ENCODE assay signal across 14 cellular contexts in the genomic region with DNA sequence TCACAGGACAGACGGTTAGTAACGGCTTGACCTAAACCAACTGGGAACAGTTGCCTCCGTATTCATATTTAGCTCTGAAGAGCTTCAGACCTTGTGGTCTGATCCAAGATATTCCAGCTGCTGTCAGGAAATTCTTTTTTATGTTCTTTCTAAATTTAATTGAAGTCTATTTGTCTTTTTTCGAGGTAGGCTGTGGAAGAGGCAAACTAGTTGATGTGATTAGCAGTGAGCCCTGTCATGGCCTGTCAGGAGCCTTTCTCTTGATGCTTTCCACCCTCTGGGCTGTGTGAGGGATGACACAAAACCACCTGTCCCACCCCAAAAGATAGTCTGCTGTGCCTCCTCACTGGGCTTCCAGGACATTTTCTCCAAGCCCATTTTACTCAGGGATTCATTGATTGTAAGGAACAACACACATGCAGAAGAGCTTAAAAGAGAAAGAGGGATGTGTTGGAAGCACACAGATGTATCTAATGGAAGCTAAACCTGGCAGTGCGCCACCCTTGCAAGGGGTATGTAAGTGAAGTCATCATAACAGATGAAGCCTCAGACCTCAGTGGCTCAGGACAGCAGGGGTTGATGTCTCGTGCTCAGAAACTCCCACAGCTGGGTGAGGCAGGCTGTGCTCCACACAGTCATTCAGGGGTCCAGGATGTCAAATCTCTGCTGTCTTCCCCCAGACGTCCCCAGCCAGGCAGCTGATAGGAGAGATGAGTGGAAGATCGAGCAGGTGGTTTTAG.
"Had no signal": no experiment of that assay in that cellular context is flagged by ENCODE, and none has a peak within 500 bp of the region (broad histone marks: within the 10 kb centered on the region; RNA-seq: fewer than 3 reads in every experiment).

No MANE protein-coding gene starts in this region.

- H3K4me1 ChIP-seq: thyroid gland had no signal

- H3K4me3 Mint-ChIP-seq: activated T-helper 17 cell treated with anti-CD3 and anti-CD28 coated beads, Interleukin-2, amount 50 U/mL, for 72 hours; neural crest cell; stimulated activated effector memory CD8-positive, alpha-beta T cell treated with anti-CD3 and anti-CD28 coated beads, Interleukin-12 subunit alpha, Interleukin-12 subunit beta, amount 100 ng/mL, for 72 hours had no signal

- H3K9me3 Mint-ChIP-seq: activated T-helper 17 cell treated with anti-CD3 and anti-CD28 coated beads, Interleukin-2, amount 50 U/mL, for 72 hours; neural crest cell; stimulated activated effector memory CD8-positive, alpha-beta T cell treated with anti-CD3 and anti-CD28 coated beads, Interleukin-12 subunit alpha, Interleukin-12 subunit beta, amount 100 ng/mL, for 72 hours had no signal

- H3K4me3 ChIP-seq: sigmoid colon, thyroid gland had no signal

- H3K27ac ChIP-seq: thyroid gland, VCaP had no signal

- H3K4me1 Mint-ChIP-seq: activated T-helper 17 cell treated with anti-CD3 and anti-CD28 coated beads, Interleukin-2, amount 50 U/mL, for 72 hours; stimulated activated effector memory CD8-positive, alpha-beta T cell treated with anti-CD3 and anti-CD28 coated beads, Interleukin-12 subunit alpha, Interleukin-12 subunit beta, amount 100 ng/mL, for 72 hours had no signal

- H3K36me3 Mint-ChIP-seq: stimulated activated effector memory CD8-positive, alpha-beta T cell treated with anti-CD3 and anti-CD28 coated beads, Interleukin-12 subunit alpha, Interleukin-12 subunit beta, amount 100 ng/mL, for 72 hours had no signal

- H3K27ac Mint-ChIP-seq: activated T-helper 17 cell treated with anti-CD3 and anti-CD28 coated beads, Interleukin-2, amount 50 U/mL, for 72 hours; stimulated activated effector memory CD8-positive, alpha-beta T cell treated with anti-CD3 and anti-CD28 coated beads, Interleukin-12 subunit alpha, Interleukin-12 subunit beta, amount 100 ng/mL, for 72 hours had no signal

- H3K9me3 ChIP-seq: sigmoid colon, thyroid gland had no signal

- H3K27me3 ChIP-seq: sigmoid colon, thyroid gland had no signal

- H3K36me3 ChIP-seq: sigmoid colon, thyroid gland had no signal

- DNase-seq: activated CD4-positive, alpha-beta T cell treated with anti-CD3 and anti-CD28 coated beads for 1 hour; activated CD4-positive, alpha-beta T cell treated with anti-CD3 and anti-CD28 coated beads, Interleukin-2, amount 50 U/mL, for 4 hours; activated naive CD4-positive, alpha-beta T cell treated with Interleukin-2 at 50 U/mL for 16 hours; anterior cingulate cortex; hypothalamus; kidney glomerular epithelial cell; left ventricle myocardium superior; sigmoid colon; stimulated activated CD4-positive, alpha-beta T cell treated with anti-CD3 and anti-CD28 coated beads, Interleukin-12 subunit alpha, Interleukin-12 subunit beta, amount 100 ng/mL, for 4 hours; thyroid gland had no signal
